8 cellular contexts compared by ENCODE assay signal in genomic region chr7:22110227-22110839, GRCh38.
DNase-seq lines count a peak whose midpoint lies in the region; ATAC-seq and TF ChIP-seq lines count a peak whose summit lies in the region.

No MANE protein-coding gene starts in this region.

- DNase-seq in AG20443 (ENCODE audit: low spot score): peak; percentile 81
- peak; percentile 29 to 59 for DNase-seq in HL-60 (ENCODE audit: low read depth in 1 of 2, low spot score in 1 of 2)
- DNase-seq in NCI-H82 treated with DMSO at 0.1 percent for 48 hours (lab: John Stamatoyannopoulos, UW; ENCODE audit: unreplicated experiment): peak; percentile 60
- peak; percentile 73 for DNase-seq in activated CD4-positive, alpha-beta memory T cell treated with anti-CD3 and anti-CD28 coated beads for 36 hours
- DNase-seq in effector CD4-positive, alpha-beta T cell: peak; percentile 41
- peak; percentile 98 for DNase-seq in medulla oblongata (ENCODE audit: extremely low spot score)
- DNase-seq in stimulated activated CD8-positive, alpha-beta memory T cell treated with anti-CD3 and anti-CD28 coated beads, Interleukin-2, amount 100 ng/mL, for 1 hour (ENCODE audit: low read depth in 2 of 2): peak; percentile 18 to 37

- no peaks in the 10 kb centered on the region for H3K27me3 Mint-ChIP-seq in activated CD4-positive, alpha-beta memory T cell treated with anti-CD3 and anti-CD28 coated beads for 36 hours

- H3K36me3 Mint-ChIP-seq in activated CD4-positive, alpha-beta memory T cell treated with anti-CD3 and anti-CD28 coated beads for 36 hours: no peaks in the 10 kb centered on the region

- no peaks in the 10 kb centered on the region for H3K4me1 Mint-ChIP-seq in activated CD4-positive, alpha-beta memory T cell treated with anti-CD3 and anti-CD28 coated beads for 36 hours (ENCODE audit: low read depth)

- POLR2A ChIA-PET in activated CD4-positive, alpha-beta memory T cell treated with anti-CD3 and anti-CD28 coated beads for 36 hours (lab: Charles Lee): interaction anchor here (0.5 kb wide), 1 partner anchor 741 kb away, joined by 3 read pairs; no protein-coding TSS in a partner anchor

- no peak overlapping the region for H3K4me3 ChIP-seq in HL-60 (replicated peaks; ENCODE audit: insufficient read depth, low read length)

- TF ChIP-seq CTCF in HL-60 (IDR thresholded peaks at IDR 0.05; ENCODE audit: insufficient read depth, low read length): peak; percentile 80

- H3K27me3 ChIP-seq in HL-60 (ENCODE audit: insufficient read depth, poor library complexity, severe bottlenecking): peaks cover 2% of the 10 kb centered on the region

- H3K9me3 Mint-ChIP-seq in activated CD4-positive, alpha-beta memory T cell treated with anti-CD3 and anti-CD28 coated beads for 36 hours: no peaks in the 10 kb centered on the region

- intact Hi-C loops in activated CD4-positive, alpha-beta memory T cell treated with anti-CD3 and anti-CD28 coated beads for 36 hours (cut with micrococcal nuclease): loop anchor here (1.0 to 2.0 kb wide), 4 partner anchors 185 to 390 kb away; partner anchors contain the start of gene STEAP1B

- ATAC-seq in GM19035 (IDR thresholded peaks at IDR 0.05; ENCODE audit: unreplicated experiment): peak; percentile 67

- H3K4me3 Mint-ChIP-seq in activated CD4-positive, alpha-beta memory T cell treated with anti-CD3 and anti-CD28 coated beads for 36 hours: no peak overlapping the region

- H3K27ac Mint-ChIP-seq in activated CD4-positive, alpha-beta memory T cell treated with anti-CD3 and anti-CD28 coated beads for 36 hours: no peak overlapping the region

- CTCF ChIA-PET in activated CD4-positive, alpha-beta memory T cell treated with anti-CD3 and anti-CD28 coated beads for 36 hours (lab: Charles Lee): interaction anchor here (0.6 to 4.7 kb wide), 45 partner anchors 7 to 669 kb away, joined by 3 to 46 read pairs (median 3); partner anchors contain the start of gene STEAP1B

- no peak overlapping the region for H3K27ac ChIP-seq in HL-60 (replicated peaks)

Comparison
In these comparisons a context has a peak if more than half of its experiments do, and no peak if none do; other contexts are left out.
1. DNase-seq: peak in every context shown above with its lines; median percentile 98 in medulla oblongata; 81 in AG20443; 73 in activated CD4-positive, alpha-beta memory T cell treated with anti-CD3 and anti-CD28 coated beads for 36 hours; 60 in NCI-H82 treated with DMSO at 0.1 percent for 48 hours; 44 in HL-60; 41 in effector CD4-positive, alpha-beta T cell; 28 in stimulated activated CD8-positive, alpha-beta memory T cell treated with anti-CD3 and anti-CD28 coated beads, Interleukin-2, amount 100 ng/mL, for 1 hour.